9 cellular contexts compared by ENCODE assay signal in genomic region chr20:33672426-33673114, GRCh38. TPM values are rescaled to one million over a fixed set of nuclear protein-coding genes. Genes with fewer than 3 reads are reported as not detected.
A peak's percentile ranks its signal among the peaks of the same experiment; 100 is the strongest.
DNase-seq lines count a peak whose midpoint lies in the region; ATAC-seq, FAIRE-seq and TF ChIP-seq lines count a peak whose summit lies in the region.
"Had no signal": no experiment of that assay in that cellular context is flagged by ENCODE, and none has a peak within 500 bp of the region (broad histone marks: within the 10 kb centered on the region; RNA-seq: fewer than 3 reads in every experiment).

No MANE protein-coding gene starts in this region.

- CTCF ChIA-PET in A549 (lab: Yijun Ruan, JAX) = interaction anchor here (1.0 to 2.1 kb wide), 3 partner anchors 10 to 457 kb away, joined by 3 to 10 read pairs (median 5); partner anchors contain the start of gene C20orf144
- CTCF ChIA-PET in HCT116 (lab: Charles Lee) = no interaction called here

- no peaks in the 10 kb centered on the region for H3K27me3 Mint-ChIP-seq in activated T-helper 2 cell treated with anti-CD3 and anti-CD28 coated beads, Interferon-gamma antibody, Interleukin-2, Interleukin-4, amounts not matched to agents 10 μg/mL and 5 μg/mL and 100 μg/mL, durations not matched to agents 14 hours and 24 hours and 36 hours (ENCODE audit: low read depth)

- POLR2A ChIA-PET in A549 (lab: Yijun Ruan, JAX) (interaction anchor here (0.5 to 1.5 kb wide), 3 partner anchors 9 to 182 kb away, joined by 3 read pairs; partner anchors contain the start of genes CBFA2T2 and PXMP4), HCT116 (lab: Charles Lee) (no interaction called here)

- no peaks in the 10 kb centered on the region for H3K9me2 ChIP-seq in HCT116 (ENCODE audit: insufficient read depth)

- intact Hi-C loops in HCT116 (cut with micrococcal nuclease) = no loop called here
- intact Hi-C loops in activated T-helper 2 cell treated with anti-CD3 and anti-CD28 coated beads, Interferon-gamma antibody, Interleukin-2, Interleukin-4, amounts not matched to agents 10 μg/mL and 5 μg/mL and 100 μg/mL, durations not matched to agents 14 hours and 24 hours and 36 hours (cut with micrococcal nuclease) = no loop called here
- intact Hi-C loops in mucosa of descending colon (cut with DNase I, micrococcal nuclease) = no loop called here

- peaks cover 14 to 23% of the 10 kb centered on the region in 2 experiments; a peak in 3 of 4 replicates for H3K36me3 ChIP-seq in HCT116 (ENCODE audit: control insufficient read depth in 1 of 2, insufficient read depth in 2 of 2, low read length in 2 of 2)
- no peaks in the 10 kb centered on the region for H3K36me3 ChIP-seq in mucosa of descending colon (ENCODE audit: low read depth)

- H3K4me1 Mint-ChIP-seq in activated T-helper 2 cell treated with anti-CD3 and anti-CD28 coated beads, Interferon-gamma antibody, Interleukin-2, Interleukin-4, amounts not matched to agents 10 μg/mL and 5 μg/mL and 100 μg/mL, durations not matched to agents 14 hours and 24 hours and 36 hours (ENCODE audit: low read depth) = peaks cover 16% of the 10 kb centered on the region

- H4K20me1 ChIP-seq in HCT116 (ENCODE audit: insufficient read depth) = no peaks in the 10 kb centered on the region

- H3K36me3 Mint-ChIP-seq in activated T-helper 2 cell treated with anti-CD3 and anti-CD28 coated beads, Interferon-gamma antibody, Interleukin-2, Interleukin-4, amounts not matched to agents 10 μg/mL and 5 μg/mL and 100 μg/mL, durations not matched to agents 14 hours and 24 hours and 36 hours (ENCODE audit: low read depth) = peaks cover 29% of the 10 kb centered on the region

- peak overlapping the region; percentile 82 for H3K27ac Mint-ChIP-seq in activated T-helper 2 cell treated with anti-CD3 and anti-CD28 coated beads, Interferon-gamma antibody, Interleukin-2, Interleukin-4, amounts not matched to agents 10 μg/mL and 5 μg/mL and 100 μg/mL, durations not matched to agents 14 hours and 24 hours and 36 hours

- peak overlapping the region; percentile 85 for H3K4me3 Mint-ChIP-seq in activated T-helper 2 cell treated with anti-CD3 and anti-CD28 coated beads, Interferon-gamma antibody, Interleukin-2, Interleukin-4, amounts not matched to agents 10 μg/mL and 5 μg/mL and 100 μg/mL, durations not matched to agents 14 hours and 24 hours and 36 hours (ENCODE audit: low read depth)

- TF ChIP-seq CTCF in A549 (IDR thresholded peaks at IDR 0.05) (no peak), HCT116 (IDR thresholded peaks at IDR 0.05 in 2 of 3, conservative IDR thresholded peaks at IDR 0.05 in 1 of 3; ENCODE audit: borderline replicate concordance in 1 of 3, insufficient read depth in 1 of 3, low read depth in 2 of 3, low read length in 2 of 3) (no peak), mucosa of descending colon (IDR thresholded peaks at IDR 0.05) (no peak)

- RAD21 ChIA-PET in HCT116 (lab: Charles Lee; ENCODE audit: low non-redundant PET in 1 of 2, low total read pairs in 2 of 2, uncharacterized antibody in 2 of 2, unreplicated experiment in 2 of 2) = no interaction called here

- no peaks in the 10 kb centered on the region for H3K9me3 ChIP-seq in A549
- no peaks in the 10 kb centered on the region for H3K9me3 ChIP-seq in HCT116 (ENCODE audit: control insufficient read depth in 1 of 2, insufficient read depth in 1 of 2, low read depth in 1 of 2, low read length in 2 of 2)
- no peaks in the 10 kb centered on the region for H3K9me3 ChIP-seq in mucosa of descending colon

- no peaks in the 10 kb centered on the region for H3K9me3 Mint-ChIP-seq in activated T-helper 2 cell treated with anti-CD3 and anti-CD28 coated beads, Interferon-gamma antibody, Interleukin-2, Interleukin-4, amounts not matched to agents 10 μg/mL and 5 μg/mL and 100 μg/mL, durations not matched to agents 14 hours and 24 hours and 36 hours

- ATAC-seq in A549 (0 out of 6 replicates have a peak, but pooled peaks of 1 of the 2 experiments have one; percentile 1), HCT116 (no peak), mucosa of descending colon (no peak), GM18517 (IDR thresholded peaks at IDR 0.05; ENCODE audit: unreplicated experiment) (no peak)

- H3K27ac ChIP-seq in A549 (peak overlapping the region; percentile 76 to 94; a peak in 4 of 6 replicates), HCT116 (ENCODE audit: low read depth, low read length) (peak overlapping the region; percentile 71)

- H3K27me3 ChIP-seq in HCT116 (ENCODE audit: insufficient read depth, low read length) = no peaks in the 10 kb centered on the region

- no peak for TF ChIP-seq POLR2A in A549 (IDR thresholded peaks at IDR 0.05; ENCODE audit: low read length)
- TF ChIP-seq POLR2A in HCT116 (IDR thresholded peaks at IDR 0.05; ENCODE audit: borderline replicate concordance, extremely low read depth, insufficient read depth, insufficient read length) = no peak

- peaks cover 26% of the 10 kb centered on the region; the same call in 1 of the 2 replicates for H3K79me2 ChIP-seq in HCT116 (ENCODE audit: insufficient read depth, low read length)

- DNase-seq in A549 (ENCODE audit: low read depth in 1 of 2, low spot score in 1 of 2) = no peak
- no peak for DNase-seq in HCT116 (ENCODE audit: low read depth, low spot score)
- DNase-seq in activated T-helper 2 cell treated with anti-CD3 and anti-CD28 coated beads, Interferon-gamma antibody, Interleukin-2, Interleukin-4, amounts not matched to agents 10 μg/mL and 5 μg/mL and 100 μg/mL, durations not matched to agents 14 hours and 24 hours and 36 hours (ENCODE audit: low spot score) = no peak
- DNase-seq in mucosa of descending colon = peak in 2 of 3 donors; percentile 40 to 57
- DNase-seq in cerebellar nuclear complex (lab: John Stamatoyannopoulos, UW) = no peak
- no peak for DNase-seq in NCI-H2196 (lab: John Stamatoyannopoulos, UW; ENCODE audit: unreplicated experiment)
- no peak for DNase-seq in NCI-H1105 treated with DMSO at 0.1 percent for 48 hours (lab: John Stamatoyannopoulos, UW)
- DNase-seq: T-helper 9 cell had no signal

- no peak overlapping the region for H2AFZ ChIP-seq in HCT116 (ENCODE audit: low read depth, low read length, poor library complexity, severe bottlenecking)

- BruUV-seq in HCT116 (replicated peaks; lab: Mats Ljungman, UMichigan) = no TSS peak

- 82% methylated on average over 17 of the region's 17 CpGs for WGBS in A549 (ENCODE audit: missing lambda C conversion rate)

- H3K9ac ChIP-seq in HCT116 (ENCODE audit: low read length) = peak overlapping the region; percentile 89

- H3K4me3 ChIP-seq in A549 = peak overlapping the region; percentile 61
- H3K4me3 ChIP-seq in HCT116 (replicated peaks in 1 of 2; ENCODE audit: low read depth in 1 of 2, low read length in 2 of 2) = peak overlapping the region; percentile 70 to 85
- H3K4me3 ChIP-seq in mucosa of descending colon = no peak overlapping the region

- no peak for TF ChIP-seq EP300 in A549 (IDR thresholded peaks at IDR 0.05)

- TF ChIP-seq RAD21 in A549 (conservative IDR thresholded peaks at IDR 0.05 in 1 of 2, IDR thresholded peaks at IDR 0.05 in 1 of 2) (no peak), HCT116 (IDR thresholded peaks at IDR 0.05; ENCODE audit: low read depth) (no peak)

- peak overlapping the region; percentile 82 for H3K4me2 ChIP-seq in A549
- H3K4me2 ChIP-seq in HCT116 (ENCODE audit: low read length) = peak overlapping the region; percentile 96

- FAIRE-seq in A549 (lab: Jason Lieb, UNC) = no peak

- H3K4me1 ChIP-seq in A549 (peaks cover 23% of the 10 kb centered on the region), HCT116 (ENCODE audit: control insufficient read depth in 1 of 2, insufficient read depth in 2 of 2, low read length in 2 of 2) (peaks cover 15 to 24% of the 10 kb centered on the region in 2 experiments), mucosa of descending colon (ENCODE audit: low read depth) (peaks cover 33% of the 10 kb centered on the region)

RNA-seq across cellular contexts. Expression of gene NECAB3, which starts 1.7 kb away (rescaled TPM):
- polyA plus RNA-seq in A549 (2011; rRNA removed) (9.3 and 10.7 TPM in 2 replicates), A549 (2017; fragmentation: RNase III; extraction: RNeasy Plus Mini Kit Qiagen cat#74134 plus additional on column Dnase treatment) (17.2 to 21.6 TPM (median 19.3 TPM) in 3 replicates)
- polyA plus RNA-seq in A549 (2012; cell fraction: cytosol; rRNA removed) = 24.6 and 31.7 TPM in 2 replicates
- polyA plus RNA-seq in A549 (2012; cell fraction: nucleus; rRNA removed) = 115 and 180 TPM in 2 replicates
- polyA minus RNA-seq in A549 (2011; rRNA and poly(A)+ RNA removed) = 14.3 and 19.7 TPM in 2 replicates
- total RNA-seq in HCT116 (2021; ENCODE audit: unreplicated experiment) (48.1 TPM), mucosa of descending colon (10 to 100 TPM; 50.7 to 55.7 (median 51.7) TPM)
- 27.2 and 28.1 TPM in 2 replicates for polyA plus RNA-seq in HCT116 (2012)
- 27.0 and 30.1 TPM in 2 replicates for total RNA-seq in activated T-helper 2 cell treated with anti-CD3 and anti-CD28 coated beads, Interferon-gamma antibody, Interleukin-2, Interleukin-4, amounts not matched to agents 10 μg/mL and 5 μg/mL and 100 μg/mL, durations not matched to agents 14 hours and 24 hours and 36 hours

RNA-seq across cellular contexts. Expression of gene ACTL10, which starts 5.8 kb away (rescaled TPM):
- not detected in 2 replicates for polyA plus RNA-seq in A549 (2011; rRNA removed)
- polyA plus RNA-seq in A549 (2012; cell fraction: cytosol; rRNA removed) = not detected in 2 replicates
- polyA plus RNA-seq in A549 (2012; cell fraction: nucleus; rRNA removed) = not detected in 2 replicates
- polyA plus RNA-seq in A549 (2017; fragmentation: RNase III; extraction: RNeasy Plus Mini Kit Qiagen cat#74134 plus additional on column Dnase treatment) = not detected in 3 replicates
- polyA minus RNA-seq in A549 (2011; rRNA and poly(A)+ RNA removed) = not detected in 2 replicates
- total RNA-seq in HCT116 (2021; ENCODE audit: unreplicated experiment) = 0.22 TPM
- polyA plus RNA-seq in HCT116 (2012) = 0.06 and 0.07 TPM in 2 replicates
- total RNA-seq in activated T-helper 2 cell treated with anti-CD3 and anti-CD28 coated beads, Interferon-gamma antibody, Interleukin-2, Interleukin-4, amounts not matched to agents 10 μg/mL and 5 μg/mL and 100 μg/mL, durations not matched to agents 14 hours and 24 hours and 36 hours = 2.6 and 3.3 TPM in 2 replicates
- 1 to 10 TPM; 1.7 to 4.2 (median 2.4) TPM for total RNA-seq in mucosa of descending colon

RNA-seq across cellular contexts. Expression of gene C20orf144, which starts 10.4 kb away (rescaled TPM):
- polyA plus RNA-seq in A549 (2011; rRNA removed) = 0.09 and 0.10 TPM in 2 replicates
- 0.12 TPM in 2 replicates for polyA plus RNA-seq in A549 (2012; cell fraction: cytosol; rRNA removed)
- polyA plus RNA-seq in A549 (2012; cell fraction: nucleus; rRNA removed) = 0.10 and 0.13 TPM in 2 replicates
- 0.09 to 0.12 TPM (median 0.12 TPM) in 3 replicates for polyA plus RNA-seq in A549 (2017; fragmentation: RNase III; extraction: RNeasy Plus Mini Kit Qiagen cat#74134 plus additional on column Dnase treatment)
- 0.10 and 0.50 TPM in 2 replicates for polyA minus RNA-seq in A549 (2011; rRNA and poly(A)+ RNA removed)
- 0.37 TPM for total RNA-seq in HCT116 (2021; ENCODE audit: unreplicated experiment)
- polyA plus RNA-seq in HCT116 (2012) = 0.15 and 0.20 TPM in 2 replicates
- 0.27 and 0.28 TPM in 2 replicates for total RNA-seq in activated T-helper 2 cell treated with anti-CD3 and anti-CD28 coated beads, Interferon-gamma antibody, Interleukin-2, Interleukin-4, amounts not matched to agents 10 μg/mL and 5 μg/mL and 100 μg/mL, durations not matched to agents 14 hours and 24 hours and 36 hours
- total RNA-seq in mucosa of descending colon = under 1 TPM in 1 of 3 donors, not detected in 2; 0.24 TPM

RNA-seq across cellular contexts. Expression of gene E2F1, which starts 13.6 kb away (rescaled TPM):
- 17.9 and 19.4 TPM in 2 replicates for polyA plus RNA-seq in A549 (2011; rRNA removed)
- 52.5 and 61.3 TPM in 2 replicates for polyA plus RNA-seq in A549 (2012; cell fraction: cytosol; rRNA removed)
- polyA plus RNA-seq in A549 (2012; cell fraction: nucleus; rRNA removed) = 122 and 133 TPM in 2 replicates
- polyA plus RNA-seq in A549 (2017; fragmentation: RNase III; extraction: RNeasy Plus Mini Kit Qiagen cat#74134 plus additional on column Dnase treatment) = 32.8 to 35.8 TPM (median 33.5 TPM) in 3 replicates
- 13.4 and 21.1 TPM in 2 replicates for polyA minus RNA-seq in A549 (2011; rRNA and poly(A)+ RNA removed)
- 30.9 TPM for total RNA-seq in HCT116 (2021; ENCODE audit: unreplicated experiment)
- 13.9 and 17.0 TPM in 2 replicates for polyA plus RNA-seq in HCT116 (2012)
- 63.8 and 64.2 TPM in 2 replicates for total RNA-seq in activated T-helper 2 cell treated with anti-CD3 and anti-CD28 coated beads, Interferon-gamma antibody, Interleukin-2, Interleukin-4, amounts not matched to agents 10 μg/mL and 5 μg/mL and 100 μg/mL, durations not matched to agents 14 hours and 24 hours and 36 hours
- 1 to 10 TPM; 3.6 to 8.2 (median 4.1) TPM for total RNA-seq in mucosa of descending colon

RNA-seq across cellular contexts. Expression of gene PXMP4, which starts 47.5 kb away (rescaled TPM):
- polyA plus RNA-seq in A549 (2011; rRNA removed) (6.6 and 7.3 TPM in 2 replicates), A549 (2017; fragmentation: RNase III; extraction: RNeasy Plus Mini Kit Qiagen cat#74134 plus additional on column Dnase treatment) (4.0 to 5.4 TPM (median 4.5 TPM) in 3 replicates)
- 8.5 and 8.8 TPM in 2 replicates for polyA plus RNA-seq in A549 (2012; cell fraction: cytosol; rRNA removed)
- polyA plus RNA-seq in A549 (2012; cell fraction: nucleus; rRNA removed) = 7.2 and 7.8 TPM in 2 replicates
- polyA minus RNA-seq in A549 (2011; rRNA and poly(A)+ RNA removed) = 10.1 and 10.8 TPM in 2 replicates
- total RNA-seq in HCT116 (2021; ENCODE audit: unreplicated experiment) (9.6 TPM), mucosa of descending colon (10 to 100 TPM; 14.5 to 18.6 (median 18.2) TPM)
- polyA plus RNA-seq in HCT116 (2012) = 7.8 and 10.9 TPM in 2 replicates
- 7.4 TPM in 2 replicates for total RNA-seq in activated T-helper 2 cell treated with anti-CD3 and anti-CD28 coated beads, Interferon-gamma antibody, Interleukin-2, Interleukin-4, amounts not matched to agents 10 μg/mL and 5 μg/mL and 100 μg/mL, durations not matched to agents 14 hours and 24 hours and 36 hours

Comparison
In these comparisons a context has a peak if more than half of its experiments do, and no peak if none do; other contexts are left out.
1. DNase-seq: peak in mucosa of descending colon (2 of 3); none in A549 (0 of 2), HCT116 (single experiment), activated T-helper 2 cell treated with anti-CD3 and anti-CD28 coated beads, Interferon-gamma antibody, Interleukin-2, Interleukin-4, amounts not matched to agents 10 μg/mL and 5 μg/mL and 100 μg/mL, durations not matched to agents 14 hours and 24 hours and 36 hours (single experiment), cerebellar nuclear complex (0 of 2), NCI-H2196 (single experiment) and NCI-H1105 treated with DMSO at 0.1 percent for 48 hours (single experiment).